18 cellular contexts compared by ENCODE assay signal in genomic region chr12:20058068-20058467, GRCh38.
"Had no signal": no experiment of that assay in that cellular context is flagged by ENCODE, and none has a peak within 500 bp of the region (broad histone marks: within the 10 kb centered on the region; RNA-seq: fewer than 3 reads in every experiment).

No MANE protein-coding gene starts in this region.

- DNase-seq: effector memory CD8-positive, alpha-beta T cell; foreskin melanocyte; head of caudate nucleus; kidney; left cardiac atrium; left ventricle myocardium superior; mesenchymal stem cell; midbrain; naive B cell; occipital lobe; pancreas; right cardiac atrium; small intestine; stimulated activated CD4-positive, alpha-beta T cell treated with anti-CD3 and anti-CD28 coated beads, Interleukin-12 subunit alpha, Interleukin-12 subunit beta, amount 100 ng/mL, for 4 hours; stimulated activated naive CD4-positive, alpha-beta T cell; stomach; substantia nigra; transverse colon had no signal
